ENCODE assay signal across 1 cellular context in genomic region chr2:237874585-237875161, GRCh38.
TF ChIP-seq lines count a peak whose summit lies in the region.

No MANE protein-coding gene starts in this region.

TF ChIP-seq in SK-N-SH treated with all-trans-retinoic acid at 6 μM for 48 hours, 23 proteins besides CTCF, POLR2A, EP300 and RAD21 (continued from another document):
- TF ChIP-seq, protein P1, sequence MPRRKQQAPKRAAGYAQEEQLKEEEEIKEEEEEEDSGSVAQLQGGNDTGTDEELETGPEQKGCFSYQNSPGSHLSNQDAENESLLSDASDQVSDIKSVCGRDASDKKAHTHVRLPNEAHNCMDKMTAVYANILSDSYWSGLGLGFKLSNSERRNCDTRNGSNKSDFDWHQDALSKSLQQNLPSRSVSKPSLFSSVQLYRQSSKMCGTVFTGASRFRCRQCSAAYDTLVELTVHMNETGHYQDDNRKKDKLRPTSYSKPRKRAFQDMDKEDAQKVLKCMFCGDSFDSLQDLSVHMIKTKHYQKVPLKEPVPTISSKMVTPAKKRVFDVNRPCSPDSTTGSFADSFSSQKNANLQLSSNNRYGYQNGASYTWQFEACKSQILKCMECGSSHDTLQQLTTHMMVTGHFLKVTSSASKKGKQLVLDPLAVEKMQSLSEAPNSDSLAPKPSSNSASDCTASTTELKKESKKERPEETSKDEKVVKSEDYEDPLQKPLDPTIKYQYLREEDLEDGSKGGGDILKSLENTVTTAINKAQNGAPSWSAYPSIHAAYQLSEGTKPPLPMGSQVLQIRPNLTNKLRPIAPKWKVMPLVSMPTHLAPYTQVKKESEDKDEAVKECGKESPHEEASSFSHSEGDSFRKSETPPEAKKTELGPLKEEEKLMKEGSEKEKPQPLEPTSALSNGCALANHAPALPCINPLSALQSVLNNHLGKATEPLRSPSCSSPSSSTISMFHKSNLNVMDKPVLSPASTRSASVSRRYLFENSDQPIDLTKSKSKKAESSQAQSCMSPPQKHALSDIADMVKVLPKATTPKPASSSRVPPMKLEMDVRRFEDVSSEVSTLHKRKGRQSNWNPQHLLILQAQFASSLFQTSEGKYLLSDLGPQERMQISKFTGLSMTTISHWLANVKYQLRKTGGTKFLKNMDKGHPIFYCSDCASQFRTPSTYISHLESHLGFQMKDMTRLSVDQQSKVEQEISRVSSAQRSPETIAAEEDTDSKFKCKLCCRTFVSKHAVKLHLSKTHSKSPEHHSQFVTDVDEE (CRISPR knock-in tag; IDR thresholded peaks at IDR 0.05), result no peak
